Comparison of ENCODE assay signal across 1 cellular context in the genomic region with DNA sequence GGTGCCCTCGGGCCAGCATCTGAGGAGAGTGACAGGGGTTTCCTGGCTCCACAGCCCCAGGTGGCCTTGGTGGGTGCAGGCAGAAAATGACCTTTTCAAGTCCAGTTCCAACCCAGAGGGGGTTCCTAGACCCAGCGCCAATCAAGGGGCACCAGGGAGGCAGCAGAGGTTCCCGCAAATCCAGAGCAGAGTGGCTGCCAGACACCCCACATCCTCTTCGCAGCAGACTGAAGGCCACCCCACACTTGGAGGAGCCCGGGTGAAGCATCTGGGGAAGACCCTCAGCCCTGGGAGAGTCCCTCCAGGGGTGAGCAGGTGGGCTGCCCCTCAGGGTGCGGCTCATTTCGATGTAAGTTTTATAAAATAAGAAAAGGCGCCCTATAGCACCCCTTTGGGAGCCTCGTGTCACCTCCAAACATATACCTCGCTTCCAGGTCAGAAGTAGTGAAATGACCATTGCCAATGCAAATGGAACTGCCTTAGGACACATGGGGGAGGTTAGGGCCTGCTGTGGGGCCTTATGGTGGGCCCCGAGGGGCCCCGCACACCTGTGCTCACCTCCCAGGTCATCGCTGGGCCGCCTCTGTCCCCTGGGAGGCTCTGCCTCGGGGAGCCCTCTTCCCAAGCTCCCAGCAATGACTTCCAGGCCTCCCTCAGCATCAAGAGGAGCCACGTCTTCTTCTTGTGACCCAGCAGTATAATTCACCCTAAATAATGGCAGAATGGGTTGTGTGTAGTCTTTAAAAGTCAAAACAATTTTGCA.
TF ChIP-seq lines count a peak whose summit lies in the region.

No MANE protein-coding gene starts in this region.

TF ChIP-seq in IMR-90, 13 proteins besides CTCF, POLR2A, EP300 and RAD21 (continued from another document):
- TF ChIP-seq NFE2L2 (IDR thresholded peaks at IDR 0.05; ENCODE audit: low read depth, low read length) = no peak
- no peak for TF ChIP-seq FOS (IDR thresholded peaks at IDR 0.05; ENCODE audit: low read depth, low read length)
